ENCODE assay signal across 28 cellular contexts in genomic region chr12:132588319-132588718, GRCh38. TPM values are rescaled to one million over a fixed set of nuclear protein-coding genes. Genes with fewer than 3 reads are reported as not detected.
"Had no signal": no experiment of that assay in that cellular context is flagged by ENCODE, and none has a peak within 500 bp of the region (broad histone marks: within the 10 kb centered on the region; RNA-seq: fewer than 3 reads in every experiment).

No MANE protein-coding gene starts in this region.

- H3K4me3 ChIP-seq: K562 had no signal

- H3K9ac ChIP-seq: KMS-11, SK-N-SH had no signal

- H3K4me3 Mint-ChIP-seq: IgD-negative memory B cell had no signal

- ATAC-seq: K562, Panc1, PC-3 had no signal

- H3K4me2 ChIP-seq: KMS-11, SK-N-SH had no signal

- DNase-seq: Kasumi-1; MV-4-11; NCI-H1048; NCI-H1105; NCI-H1417 treated with DMSO at 0.1 percent for 48 hours; NCI-H146; NCI-H1694 treated with DMSO at 0.1 percent for 48 hours; NCI-H1930; NCI-H2081; NCI-H2107; NCI-H2227 treated with DMSO at 0.1 percent for 48 hours; NCI-H524; NCI-H526 treated with DMSO at 0.1 percent for 48 hours; NCI-H748 treated with DMSO at 0.1 percent for 48 hours; NK-92 treated with Interleukin-12 subunit alpha and Interleukin-12 subunit beta, amount 100 ng/mL, for 24 hours; PC-3; SHP77; SK-N-SH had no signal

- H3K36me3 Mint-ChIP-seq: IgD-negative memory B cell had no signal

- H3K9me3 Mint-ChIP-seq: IgD-negative memory B cell had no signal

- H3K4me1 Mint-ChIP-seq: IgD-negative memory B cell had no signal

- H3K9me2 ChIP-seq: SK-N-SH had no signal

- H3K27ac ChIP-seq: KMS-11, RWPE1 had no signal

- H3K9me3 ChIP-seq: SK-N-SH had no signal

RNA-seq across cellular contexts. Expression of gene LRCOL1, which starts 22.1 kb away (rescaled TPM):
- total RNA-seq: HT1080, K562, M059J, NCI-H460, OCI-LY7, PC-3, SK-MEL-5 had no signal
- polyA plus RNA-seq: IgD-negative memory B cell, K562 had no signal

RNA-seq across cellular contexts. Expression of gene P2RX2, which starts 30.3 kb away (rescaled TPM):
- total RNA-seq: HT1080, K562, M059J, NCI-H460, OCI-LY7, PC-3, SK-MEL-5 had no signal
- polyA plus RNA-seq: IgD-negative memory B cell, K562 had no signal
